Comparison of ENCODE assay signal across 24 cellular contexts in genomic region chr4:39097290-39097689, GRCh38. TPM values are rescaled to one million over a fixed set of nuclear protein-coding genes. Genes with fewer than 3 reads are reported as not detected.
A peak's percentile ranks its signal among the peaks of the same experiment; 100 is the strongest.
DNase-seq lines count a peak whose midpoint lies in the region; ATAC-seq, FAIRE-seq and TF ChIP-seq lines count a peak whose summit lies in the region.
"Had no signal": no experiment of that assay in that cellular context is flagged by ENCODE, and none has a peak within 500 bp of the region (broad histone marks: within the 10 kb centered on the region; RNA-seq: fewer than 3 reads in every experiment).

No MANE protein-coding gene starts in this region.

- TF ChIP-seq CTCF in LNCaP clone FGC (IDR thresholded peaks at IDR 0.05; ENCODE audit: control insufficient read depth, extremely low read depth, insufficient read depth) = no peak
- TF ChIP-seq CTCF in GM12878 (IDR thresholded peaks at IDR 0.05 in 2 of 3, conservative IDR thresholded peaks at IDR 0.05 in 1 of 3; ENCODE audit: control insufficient read depth in 2 of 3, extremely low read depth in 1 of 3, insufficient read depth in 1 of 3, low read depth in 3 of 3, low read length in 3 of 3) = no peak
- TF ChIP-seq CTCF in liver (IDR thresholded peaks at IDR 0.05; ENCODE audit: low read depth, low read length, missing input control) = no peak
- no peak for TF ChIP-seq CTCF in osteoblast (IDR thresholded peaks at IDR 0.05; ENCODE audit: extremely low read depth, low read depth, low read length)
- no peak for TF ChIP-seq CTCF in MCF 10A (IDR thresholded peaks at IDR 0.05; ENCODE audit: unreplicated experiment)
- TF ChIP-seq CTCF in lower leg skin (IDR thresholded peaks at IDR 0.05) = no peak

- H3K36me3 Mint-ChIP-seq in MCF 10A (ENCODE audit: insufficient read depth, unreplicated experiment) = peaks cover 21% of the 10 kb centered on the region

- no peak overlapping the region for H3K27ac Mint-ChIP-seq in MCF 10A (ENCODE audit: low read depth, unreplicated experiment)

- H3K4me2 ChIP-seq in GM12878 (ENCODE audit: control insufficient read depth, insufficient read depth) (no peak overlapping the region), osteoblast (ENCODE audit: insufficient read depth, low read length) (no peak overlapping the region)
- H3K4me2 ChIP-seq: A549 had no signal

- CTCF ChIA-PET in GM12878 (lab: Yijun Ruan, JAX) (no interaction called here), MCF 10A (lab: Yijun Ruan, JAX) (no interaction called here)

- H2AFZ ChIP-seq in GM12878 (ENCODE audit: control insufficient read depth, low read depth, low read length) = no peak overlapping the region
- H2AFZ ChIP-seq in osteoblast (ENCODE audit: low read length) = no peak overlapping the region
- H2AFZ ChIP-seq: GM23248 had no signal

- DNase-seq in LNCaP clone FGC (ENCODE audit: low read depth) = peak; percentile 32
- DNase-seq in GM12878 (ENCODE audit: low read depth, low spot score) = no peak
- DNase-seq in osteoblast (ENCODE audit: insufficient read length, low spot score, missing footprints) = peak; percentile 9
- no peak for DNase-seq in NCI-H2081 (lab: John Stamatoyannopoulos, UW)
- no peak for DNase-seq in MCF 10A (ENCODE audit: unreplicated experiment)
- no peak for DNase-seq in NCI-H526 (lab: John Stamatoyannopoulos, UW)
- no peak for DNase-seq in lower leg skin (ENCODE audit: low spot score in 2 of 2)
- DNase-seq: 8988T; ACHN; BE2C; Calu3; CD4-positive, alpha-beta memory T cell; COR-L47; DMS53; DMS79 treated with DMSO at 0.1 percent for 48 hours; GM23248; H7; HCEC 1CT had no signal

- SMC1A ChIA-PET in GM12878 (lab: Charles Lee; ENCODE audit: uncharacterized antibody, unreplicated experiment) = interaction anchor here (0.9 kb wide), 1 partner anchor 338 kb away, joined by 4 read pairs; no protein-coding TSS in a partner anchor

- H3K9ac ChIP-seq in GM12878 (ENCODE audit: control insufficient read depth, insufficient read depth, low read length) = no peak overlapping the region
- no peak overlapping the region for H3K9ac ChIP-seq in liver (ENCODE audit: low read depth in 1 of 2, low read length in 2 of 2)
- H3K9ac ChIP-seq: BLaER1 treated with 17β-estradiol and CSF1 and Interleukin-3, amounts not matched to agents 10 nM and 100 nM; GM23248 had no signal

- no peak for ATAC-seq in GM12878
- ATAC-seq: A549 had no signal

- H3K36me3 ChIP-seq in GM12878 (ENCODE audit: control insufficient read depth in 2 of 2, insufficient read depth in 2 of 2, low read length in 1 of 2) = no peaks in the 10 kb centered on the region
- no peaks in the 10 kb centered on the region for H3K36me3 ChIP-seq in liver (ENCODE audit: control insufficient read depth in 4 of 4, insufficient read depth in 3 of 4, low read depth in 1 of 4, low read length in 3 of 4)
- H3K36me3 ChIP-seq in osteoblast (ENCODE audit: insufficient read depth, low read length) = no peaks in the 10 kb centered on the region
- H3K36me3 ChIP-seq: BE2C had no signal

- POLR2A ChIA-PET in GM12878 (lab: Charles Lee) (no interaction called here), MCF 10A (lab: Yijun Ruan, JAX) (no interaction called here)

- no peak for TF ChIP-seq POLR2A in GM12878 (IDR thresholded peaks at IDR 0.05; ENCODE audit: low read depth, low read length)
- TF ChIP-seq POLR2A in lower leg skin (IDR thresholded peaks at IDR 0.05) = no peak

- H3K4me1 ChIP-seq in GM12878 (ENCODE audit: control insufficient read depth, insufficient read depth, low read length) = no peaks in the 10 kb centered on the region
- H3K4me1 ChIP-seq in liver (ENCODE audit: control insufficient read depth in 4 of 4, insufficient read depth in 4 of 4, low read length in 3 of 4) = peaks cover 0 to 8% (median 7%) of the 10 kb centered on the region in 4 donors
- no peaks in the 10 kb centered on the region for H3K4me1 ChIP-seq in osteoblast (ENCODE audit: insufficient read depth, low read length)
- H3K4me1 ChIP-seq: A549, BE2C had no signal

- no peak for TF ChIP-seq EP300 in GM12878 (IDR thresholded peaks at IDR 0.05; ENCODE audit: borderline replicate concordance in 1 of 2, control insufficient read depth in 1 of 2, low read depth in 2 of 2, low read length in 2 of 2)

- TF ChIP-seq RAD21 in GM12878 (IDR thresholded peaks at IDR 0.05; ENCODE audit: insufficient read depth, low read depth, low read length) = no peak
- TF ChIP-seq RAD21 in liver (IDR thresholded peaks at IDR 0.05) = no peak

- H3K27ac ChIP-seq in GM12878 (ENCODE audit: control insufficient read depth, insufficient read depth) = no peak overlapping the region
- H3K27ac ChIP-seq in liver (ENCODE audit: low read depth in 1 of 2, low read length in 2 of 2) = no peak overlapping the region
- no peak overlapping the region for H3K27ac ChIP-seq in osteoblast (ENCODE audit: low read depth, low read length)
- H3K27ac ChIP-seq: A549, GM23248 had no signal

- H3K9me3 ChIP-seq in GM12878 (replicated peaks; ENCODE audit: control insufficient read depth, insufficient read depth, low read length) = no peaks in the 10 kb centered on the region
- no peaks in the 10 kb centered on the region for H3K9me3 ChIP-seq in liver (ENCODE audit: control insufficient read depth in 4 of 4, low read length in 3 of 4)
- H3K9me3 ChIP-seq in osteoblast (ENCODE audit: low read depth, low read length) = no peaks in the 10 kb centered on the region
- H3K9me3 ChIP-seq: A549; BE2C; BLaER1 treated with 17β-estradiol and CSF1 and Interleukin-3, amounts not matched to agents 10 nM and 100 nM had no signal

- BruUV-seq in GM12878 (replicated peaks; lab: Mats Ljungman, UMichigan) (TSS peak; percentile 42), MCF 10A (replicated peaks; lab: Mats Ljungman, UMichigan) (no TSS peak)

- H3K27me3 Mint-ChIP-seq in MCF 10A (ENCODE audit: insufficient read depth, unreplicated experiment) = no peaks in the 10 kb centered on the region
- H3K27me3 Mint-ChIP-seq: CD4-positive, alpha-beta memory T cell had no signal

- RAD21 ChIA-PET in GM12878 (lab: Charles Lee; ENCODE audit: unreplicated experiment) = no interaction called here

- no peak for FAIRE-seq in GM12878 (lab: Jason Lieb, UNC)
- FAIRE-seq: A549, GM12892, H1 had no signal

- H3K4me3 Mint-ChIP-seq in MCF 10A (ENCODE audit: unreplicated experiment) = no peak overlapping the region
- H3K4me3 Mint-ChIP-seq: CD14-positive monocyte; CD4-positive, alpha-beta memory T cell had no signal

- H3K79me2 ChIP-seq in GM12878 (ENCODE audit: control insufficient read depth, insufficient read depth, low read length) (no peaks in the 10 kb centered on the region), osteoblast (ENCODE audit: insufficient read depth, low read length) (no peaks in the 10 kb centered on the region)

- peaks cover 7% of the 10 kb centered on the region for H3K4me1 Mint-ChIP-seq in MCF 10A (ENCODE audit: insufficient read depth, unreplicated experiment)

- WGBS in GM12878 (ENCODE audit: insufficient coverage, insufficient replicate concordance, low lambda C conversion rate, missing lambda C conversion rate) = 99% methylated on average over 5 of the region's 5 CpGs
- WGBS in liver = 38% methylated on average over 5 of the region's 5 CpGs
- WGBS in lower leg skin, 2 donors = 79 to 84% methylated on average over 5 of the region's 5 CpGs

- H3K4me3 ChIP-seq in LNCaP clone FGC (ENCODE audit: low read depth, low read length) = no peak overlapping the region
- H3K4me3 ChIP-seq in GM12878 = no peak overlapping the region
- H3K4me3 ChIP-seq in liver (ENCODE audit: low read depth in 1 of 3, low read length in 3 of 3) = no peak overlapping the region
- H3K4me3 ChIP-seq in osteoblast (ENCODE audit: insufficient read depth, low read length) = no peak overlapping the region
- H3K4me3 ChIP-seq in lower leg skin (ENCODE audit: low read depth, poor library complexity, severe bottlenecking) = no peak overlapping the region
- H3K4me3 ChIP-seq: A549; BLaER1 treated with 17β-estradiol and CSF1 and Interleukin-3, amounts not matched to agents 10 nM and 100 nM; GM23248 had no signal

- no peaks in the 10 kb centered on the region for H3K9me3 Mint-ChIP-seq in MCF 10A (ENCODE audit: unreplicated experiment)
- H3K9me3 Mint-ChIP-seq: CD14-positive monocyte had no signal

- in situ Hi-C loops in GM12878 (cut with MboI) = no loop called here

- H3K27me3 ChIP-seq in GM12878 (replicated peaks in 1 of 2; ENCODE audit: control insufficient read depth in 2 of 2, insufficient read depth in 2 of 2, low read length in 1 of 2) = no peaks in the 10 kb centered on the region
- no peaks in the 10 kb centered on the region for H3K27me3 ChIP-seq in liver (ENCODE audit: control insufficient read depth in 4 of 4, insufficient read depth in 4 of 4, low read length in 3 of 4)
- no peaks in the 10 kb centered on the region for H3K27me3 ChIP-seq in osteoblast (ENCODE audit: insufficient read depth, low read length)
- H3K27me3 ChIP-seq: BE2C; BLaER1 treated with 17β-estradiol and CSF1 and Interleukin-3, amounts not matched to agents 10 nM and 100 nM had no signal

- intact Hi-C loops in GM12878 (cut with micrococcal nuclease; ENCODE audit: unreplicated experiment) (no loop called here), MCF 10A (cut with micrococcal nuclease) (no loop called here), lower leg skin (cut with DNase I; ENCODE audit: low total_unique reads) (no loop called here)

- no peaks in the 10 kb centered on the region for H4K20me1 ChIP-seq in GM12878 (ENCODE audit: control insufficient read depth, insufficient read depth)
- H4K20me1 ChIP-seq in osteoblast (ENCODE audit: insufficient read depth, low read length) = no peaks in the 10 kb centered on the region
- H4K20me1 ChIP-seq: BLaER1 treated with 17β-estradiol and CSF1 and Interleukin-3, amounts not matched to agents 10 nM and 100 nM had no signal

RNA-seq across cellular contexts. Expression of gene KLHL5, which starts 35.3 kb away (rescaled TPM):
- total RNA-seq in GM12878 (2013; cell fraction: nucleolus; rRNA removed) = 37.6 and 40.5 TPM in 2 replicates
- total RNA-seq in GM12878 (2014; rRNA removed) (11.7 and 14.2 TPM in 2 replicates), GM12878 (2014; rRNA removed; fragmentation: Illumina TruSeq; extraction: Trizol) (19.5 and 21.6 TPM in 2 replicates), GM12878 (2021) (16.9 and 19.7 TPM in 2 replicates), liver (10 to 100 TPM; 23.9 to 65.4 TPM), osteoblast (65.1 and 95.5 TPM in 2 replicates), MCF 10A (2022) (59.2 and 67.7 TPM in 2 replicates), lower leg skin (10 to 100 TPM in 2 of 4 donors, 1 to 10 TPM in 2; 4.8 to 14.5 (median 11.2) TPM)
- 7.5 TPM for polyA plus RNA-seq in GM12878 (2011; ENCODE audit: low read depth)
- polyA plus RNA-seq in GM12878 (2011; rRNA removed) (27.3 and 31.3 TPM in 2 replicates), GM12878 (2014; fragmentation: Illumina TruSeq; extraction: Trizol) (15.7 and 20.2 TPM in 2 replicates), GM12878 (2014; fragmentation: Nextera tagmentation; extraction: Ambion mirVana) (1 to 10 TPM; 4.7 to 7.4 TPM), GM12878 (2014; rRNA removed) (12.1 and 13.5 TPM in 2 replicates), GM12878 (2016; fragmentation: Nextera tagmentation; extraction: Ambion mirVana) (10 to 100 TPM in 1 of 2 experiments, 1 to 10 TPM in 1; 9.8 to 10.6 TPM), liver (10 to 100 TPM; 14.2 to 27.3 TPM)
- polyA plus RNA-seq in GM12878 (2011; cell fraction: cytosol; rRNA removed) = 14.5 and 17.8 TPM in 2 replicates
- 15.9 and 21.8 TPM in 2 replicates for polyA plus RNA-seq in GM12878 (2011; cell fraction: nucleus; rRNA removed)
- polyA plus RNA-seq in GM12878 (2012) = 9.0 and 10.2 TPM in 2 replicates
- 32.2 and 62.2 TPM in 2 replicates for polyA minus RNA-seq in GM12878 (2011; rRNA and poly(A)+ RNA removed)
- polyA minus RNA-seq in GM12878 (2011; cell fraction: cytosol; rRNA and poly(A)+ RNA removed) = 12.7 and 13.5 TPM in 2 replicates
- 14.0 and 24.4 TPM in 2 replicates for polyA minus RNA-seq in GM12878 (2011; cell fraction: nucleus; rRNA and poly(A)+ RNA removed)

Comparison
In these comparisons a context has a peak if more than half of its experiments do, and no peak if none do; other contexts are left out.
1. DNase-seq: peak in LNCaP clone FGC (single experiment) and osteoblast (single experiment); none in GM12878 (single experiment), NCI-H2081 (0 of 2), MCF 10A (single experiment), NCI-H526 (0 of 2) and lower leg skin (0 of 2).